ENCODE assay signal across 1 cellular context in genomic region chr15:87939838-87940457, GRCh38.
TF ChIP-seq lines count a peak whose summit lies in the region.

No MANE protein-coding gene starts in this region.

TF ChIP-seq in WTC11, 78 proteins besides CTCF, POLR2A, EP300 and RAD21 (continued from another document):
- TF ChIP-seq, protein P1, sequence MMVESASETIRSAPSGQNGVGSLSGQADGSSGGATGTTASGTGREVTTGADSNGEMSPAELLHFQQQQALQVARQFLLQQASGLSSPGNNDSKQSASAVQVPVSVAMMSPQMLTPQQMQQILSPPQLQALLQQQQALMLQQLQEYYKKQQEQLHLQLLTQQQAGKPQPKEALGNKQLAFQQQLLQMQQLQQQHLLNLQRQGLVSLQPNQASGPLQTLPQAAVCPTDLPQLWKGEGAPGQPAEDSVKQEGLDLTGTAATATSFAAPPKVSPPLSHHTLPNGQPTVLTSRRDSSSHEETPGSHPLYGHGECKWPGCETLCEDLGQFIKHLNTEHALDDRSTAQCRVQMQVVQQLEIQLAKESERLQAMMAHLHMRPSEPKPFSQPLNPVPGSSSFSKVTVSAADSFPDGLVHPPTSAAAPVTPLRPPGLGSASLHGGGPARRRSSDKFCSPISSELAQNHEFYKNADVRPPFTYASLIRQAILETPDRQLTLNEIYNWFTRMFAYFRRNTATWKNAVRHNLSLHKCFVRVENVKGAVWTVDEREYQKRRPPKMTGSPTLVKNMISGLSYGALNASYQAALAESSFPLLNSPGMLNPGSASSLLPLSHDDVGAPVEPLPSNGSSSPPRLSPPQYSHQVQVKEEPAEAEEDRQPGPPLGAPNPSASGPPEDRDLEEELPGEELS (CRISPR knock-in tag; IDR thresholded peaks at IDR 0.05) = no peak
- TF ChIP-seq ZNF532 (CRISPR knock-in tag; IDR thresholded peaks at IDR 0.05; ENCODE audit: borderline replicate concordance) (no peak), ATF1 (CRISPR knock-in tag; IDR thresholded peaks at IDR 0.05) (no peak), CREB1 (CRISPR knock-in tag; IDR thresholded peaks at IDR 0.05) (no peak), MXD4 (CRISPR knock-in tag; IDR thresholded peaks at IDR 0.05; ENCODE audit: borderline replicate concordance) (no peak), ZNF138 (CRISPR knock-in tag; conservative IDR thresholded peaks at IDR 0.05) (no peak), MAX (CRISPR knock-in tag; IDR thresholded peaks at IDR 0.05) (no peak), ATF2 (CRISPR knock-in tag; IDR thresholded peaks at IDR 0.05; ENCODE audit: borderline replicate concordance, low read depth) (no peak), SMAD4 (CRISPR knock-in tag; IDR thresholded peaks at IDR 0.05) (no peak), ESRRA (CRISPR knock-in tag; IDR thresholded peaks at IDR 0.05; ENCODE audit: borderline replicate concordance) (no peak), ZNF396 (CRISPR knock-in tag; IDR thresholded peaks at IDR 0.05; ENCODE audit: borderline replicate concordance) (no peak), JAZF1 (CRISPR knock-in tag; IDR thresholded peaks at IDR 0.05) (no peak), SP1 (CRISPR knock-in tag; conservative IDR thresholded peaks at IDR 0.05) (no peak), ZMAT4 (CRISPR knock-in tag; IDR thresholded peaks at IDR 0.05) (no peak)
- TF ChIP-seq, protein P2, sequence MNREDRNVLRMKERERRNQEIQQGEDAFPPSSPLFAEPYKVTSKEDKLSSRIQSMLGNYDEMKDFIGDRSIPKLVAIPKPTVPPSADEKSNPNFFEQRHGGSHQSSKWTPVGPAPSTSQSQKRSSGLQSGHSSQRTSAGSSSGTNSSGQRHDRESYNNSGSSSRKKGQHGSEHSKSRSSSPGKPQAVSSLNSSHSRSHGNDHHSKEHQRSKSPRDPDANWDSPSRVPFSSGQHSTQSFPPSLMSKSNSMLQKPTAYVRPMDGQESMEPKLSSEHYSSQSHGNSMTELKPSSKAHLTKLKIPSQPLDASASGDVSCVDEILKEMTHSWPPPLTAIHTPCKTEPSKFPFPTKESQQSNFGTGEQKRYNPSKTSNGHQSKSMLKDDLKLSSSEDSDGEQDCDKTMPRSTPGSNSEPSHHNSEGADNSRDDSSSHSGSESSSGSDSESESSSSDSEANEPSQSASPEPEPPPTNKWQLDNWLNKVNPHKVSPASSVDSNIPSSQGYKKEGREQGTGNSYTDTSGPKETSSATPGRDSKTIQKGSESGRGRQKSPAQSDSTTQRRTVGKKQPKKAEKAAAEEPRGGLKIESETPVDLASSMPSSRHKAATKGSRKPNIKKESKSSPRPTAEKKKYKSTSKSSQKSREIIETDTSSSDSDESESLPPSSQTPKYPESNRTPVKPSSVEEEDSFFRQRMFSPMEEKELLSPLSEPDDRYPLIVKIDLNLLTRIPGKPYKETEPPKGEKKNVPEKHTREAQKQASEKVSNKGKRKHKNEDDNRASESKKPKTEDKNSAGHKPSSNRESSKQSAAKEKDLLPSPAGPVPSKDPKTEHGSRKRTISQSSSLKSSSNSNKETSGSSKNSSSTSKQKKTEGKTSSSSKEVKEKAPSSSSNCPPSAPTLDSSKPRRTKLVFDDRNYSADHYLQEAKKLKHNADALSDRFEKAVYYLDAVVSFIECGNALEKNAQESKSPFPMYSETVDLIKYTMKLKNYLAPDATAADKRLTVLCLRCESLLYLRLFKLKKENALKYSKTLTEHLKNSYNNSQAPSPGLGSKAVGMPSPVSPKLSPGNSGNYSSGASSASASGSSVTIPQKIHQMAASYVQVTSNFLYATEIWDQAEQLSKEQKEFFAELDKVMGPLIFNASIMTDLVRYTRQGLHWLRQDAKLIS (CRISPR knock-in tag; IDR thresholded peaks at IDR 0.05; ENCODE audit: borderline replicate concordance) = no peak
- TF ChIP-seq, protein P3, sequence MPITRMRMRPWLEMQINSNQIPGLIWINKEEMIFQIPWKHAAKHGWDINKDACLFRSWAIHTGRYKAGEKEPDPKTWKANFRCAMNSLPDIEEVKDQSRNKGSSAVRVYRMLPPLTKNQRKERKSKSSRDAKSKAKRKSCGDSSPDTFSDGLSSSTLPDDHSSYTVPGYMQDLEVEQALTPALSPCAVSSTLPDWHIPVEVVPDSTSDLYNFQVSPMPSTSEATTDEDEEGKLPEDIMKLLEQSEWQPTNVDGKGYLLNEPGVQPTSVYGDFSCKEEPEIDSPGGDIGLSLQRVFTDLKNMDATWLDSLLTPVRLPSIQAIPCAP (CRISPR knock-in tag; IDR thresholded peaks at IDR 0.05) = no peak
